Comparison of ENCODE assay signal across 34 cellular contexts in genomic region chr12:45895961-45896360, GRCh38.
"Had no signal": no experiment of that assay in that cellular context is flagged by ENCODE, and none has a peak within 500 bp of the region (broad histone marks: within the 10 kb centered on the region; RNA-seq: fewer than 3 reads in every experiment).

No MANE protein-coding gene starts in this region.

- H3K27me3 ChIP-seq: ascending aorta had no signal

- H3K4me1 ChIP-seq: ascending aorta had no signal

- H3K4me2 ChIP-seq: PC-9 had no signal

- H3K27ac ChIP-seq: ascending aorta, PC-9, RWPE1, VCaP had no signal

- H3K27me3 Mint-ChIP-seq: activated CD4-positive, alpha-beta memory T cell treated with anti-CD3 and anti-CD28 coated beads, Interleukin-2, amount 10 ng/mL, durations not matched to agents 7 days and 5 days; activated CD8-positive, alpha-beta memory T cell treated with anti-CD3 and anti-CD28 coated beads, Interleukin-2, amount 10 ng/mL, durations not matched to agents 7 days and 5 days; activated naive CD8-positive, alpha-beta T cell treated with anti-CD3 and anti-CD28 coated beads, Interleukin-2, amount 10 ng/mL, durations not matched to agents 7 days and 5 days; T-cell had no signal

- ATAC-seq: activated CD8-positive, alpha-beta memory T cell treated with anti-CD3 and anti-CD28 coated beads, Interleukin-2, amount 10 ng/mL, durations not matched to agents 7 days and 5 days; Right ventricle myocardium inferior; SK-N-SH treated with all-trans-retinoic acid at 6 μM for 48 hours; T-cell had no signal

- DNase-seq: activated CD4-positive, alpha-beta memory T cell treated with anti-CD3 and anti-CD28 coated beads, Interleukin-2, amount 10 ng/mL, durations not matched to agents 7 days and 5 days; activated CD4-positive, alpha-beta T cell treated with anti-CD3 and anti-CD28 coated beads for 1 hour; activated CD4-positive, alpha-beta T cell treated with anti-CD3 and anti-CD28 coated beads for 48 hours; activated CD4-positive, CD25-positive, alpha-beta regulatory T cell; activated CD8-positive, alpha-beta memory T cell treated with anti-CD3 and anti-CD28 coated beads for 24 hours; activated CD8-positive, alpha-beta memory T cell treated with anti-CD3 and anti-CD28 coated beads, Interleukin-2, amount 10 ng/mL, durations not matched to agents 7 days and 5 days; activated CD8-positive, alpha-beta memory T cell treated with anti-CD3 and anti-CD28 coated beads, Interleukin-2, amount 50 U/mL, for 48 hours; activated effector memory CD4-positive, alpha-beta T cell treated with Interleukin-2 at 50 U/mL for 16 hours; activated naive CD4-positive, alpha-beta T cell treated with anti-CD3 and anti-CD28 coated beads, Interleukin-2, amount 50 U/mL, for 16 hours; activated naive CD8-positive, alpha-beta T cell treated with anti-CD3 and anti-CD28 coated beads, Interleukin-2, amount 10 ng/mL, durations not matched to agents 7 days and 5 days; activated T-cell treated with anti-CD3 and anti-CD28 coated beads, Interleukin-2, amount 50 U/mL, for 48 hours; amygdala; Karpas-422; NCI-H1105; NCI-H1417 treated with DMSO at 0.1 percent for 48 hours; NCI-H1694; NCI-H1930; NCI-H2081 treated with DMSO at 0.1 percent for 48 hours; NCI-H226; NCI-H446 treated with DMSO at 0.1 percent for 48 hours; NCI-H524; NCI-H69; NK-92 treated with Interleukin-12 subunit alpha and Interleukin-12 subunit beta, amount 100 ng/mL, for 24 hours; PC-9; SIG-M5; T-cell; T-helper 2 cell; T-helper 9 cell had no signal

- H3K4me3 Mint-ChIP-seq: activated CD4-positive, alpha-beta memory T cell treated with anti-CD3 and anti-CD28 coated beads, Interleukin-2, amount 10 ng/mL, durations not matched to agents 7 days and 5 days; activated CD8-positive, alpha-beta memory T cell treated with anti-CD3 and anti-CD28 coated beads, Interleukin-2, amount 10 ng/mL, durations not matched to agents 7 days and 5 days; activated naive CD8-positive, alpha-beta T cell treated with anti-CD3 and anti-CD28 coated beads, Interleukin-2, amount 10 ng/mL, durations not matched to agents 7 days and 5 days; T-cell had no signal

- H3K4me3 ChIP-seq: ascending aorta, PC-9 had no signal

- H2AFZ ChIP-seq: PC-9 had no signal

- H3K27ac Mint-ChIP-seq: activated CD4-positive, alpha-beta memory T cell treated with anti-CD3 and anti-CD28 coated beads, Interleukin-2, amount 10 ng/mL, durations not matched to agents 7 days and 5 days; activated CD8-positive, alpha-beta memory T cell treated with anti-CD3 and anti-CD28 coated beads, Interleukin-2, amount 10 ng/mL, durations not matched to agents 7 days and 5 days; activated naive CD8-positive, alpha-beta T cell treated with anti-CD3 and anti-CD28 coated beads, Interleukin-2, amount 10 ng/mL, durations not matched to agents 7 days and 5 days had no signal

- H3K9me3 ChIP-seq: ascending aorta had no signal

- FAIRE-seq: RCC 7860 had no signal
